ENCODE assay signal across 8 cellular contexts in the genomic region with DNA sequence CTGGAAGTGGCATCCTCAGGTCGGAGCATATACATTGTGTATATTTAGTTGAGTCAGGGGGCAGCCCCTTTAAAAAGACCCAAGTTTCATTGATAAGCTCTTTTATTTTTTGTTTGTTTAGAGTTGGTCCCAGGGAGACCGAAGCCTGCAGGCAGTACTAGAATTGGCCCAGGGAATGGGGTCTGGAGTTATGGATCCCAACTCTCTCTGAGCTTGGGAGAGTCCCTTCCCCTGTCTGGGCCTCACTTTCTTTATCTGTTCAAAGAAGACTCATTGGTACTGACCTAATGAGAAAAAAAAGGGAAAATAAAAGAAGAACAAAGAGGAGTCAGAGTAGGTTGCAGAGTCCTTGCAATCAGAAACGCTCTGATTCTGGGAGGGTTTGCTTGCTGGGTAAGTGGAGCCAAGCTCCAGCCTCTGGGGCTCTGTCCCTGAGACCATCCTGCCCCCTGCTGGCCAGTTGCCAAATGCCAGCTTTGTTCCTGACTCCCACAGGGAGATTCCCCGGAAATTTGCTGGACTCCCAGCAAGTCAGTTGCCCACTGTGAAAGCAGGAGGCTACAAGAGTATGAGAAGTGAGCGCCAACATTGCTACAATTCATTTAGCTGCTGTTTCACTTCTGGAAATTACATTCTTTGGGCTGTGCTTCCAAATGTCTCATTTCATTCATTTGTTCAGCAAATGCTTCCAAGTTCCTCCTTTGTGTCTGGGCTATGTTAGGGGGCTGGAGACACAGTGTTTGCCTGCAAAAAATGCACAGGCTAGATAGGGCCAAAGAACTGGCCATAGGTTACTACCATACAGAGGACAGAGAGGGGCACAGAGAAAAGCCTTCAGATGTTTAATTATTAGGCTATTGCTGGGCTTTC.
DNase-seq lines count a peak whose midpoint lies in the region; ATAC-seq, FAIRE-seq and TF ChIP-seq lines count a peak whose summit lies in the region.

No MANE protein-coding gene starts in this region.

- H3K4me1 Mint-ChIP-seq in brain = peaks cover 11% of the 10 kb centered on the region

- DNase-seq in NCI-H1436 treated with DMSO at 0.1 percent for 48 hours (lab: John Stamatoyannopoulos, UW) (peak; percentile 12), kidney epithelial cell (ENCODE audit: low read depth) (peak; percentile 19)
- peak; percentile 31 to 63 for DNase-seq in stimulated activated CD4-positive, alpha-beta T cell treated with anti-CD3 and anti-CD28 coated beads, Interleukin-4, amount 100 ng/mL, for 4 hours

- H3K9me3 Mint-ChIP-seq in brain = peaks cover 0 to 3% (median 0%) of the 10 kb centered on the region in 5 experiments

- peak; percentile 72 for FAIRE-seq in TTC549 (lab: Jason Lieb, UNC)

- H3K4me3 Mint-ChIP-seq in brain = no peak overlapping the region

- H3K36me3 ChIP-seq in kidney epithelial cell (ENCODE audit: control insufficient read depth, insufficient read depth, low read length) = no peaks in the 10 kb centered on the region

- peaks cover 3% of the 10 kb centered on the region for H3K27me3 Mint-ChIP-seq in brain

- no peak overlapping the region for H3K27ac ChIP-seq in C4-2B

- TF ChIP-seq CTCF in C4-2B (conservative IDR thresholded peaks at IDR 0.05) = peak; percentile 81
- TF ChIP-seq CTCF in brain (conservative IDR thresholded peaks at IDR 0.05) = peak; percentile 73 to 88
- peak; percentile 93 for TF ChIP-seq CTCF in kidney epithelial cell (IDR thresholded peaks at IDR 0.05; ENCODE audit: insufficient read depth, low read length, poor library complexity, severe bottlenecking)

- H3K27me3 ChIP-seq in kidney epithelial cell (ENCODE audit: control insufficient read depth, insufficient read depth, low read length) = no peaks in the 10 kb centered on the region

- H3K27ac Mint-ChIP-seq in brain = peak overlapping the region in 1 of 5 experiments; percentile 18

- ATAC-seq in GM19463 (IDR thresholded peaks at IDR 0.05; ENCODE audit: unreplicated experiment) (peak; percentile 73), GM21786 (IDR thresholded peaks at IDR 0.05; ENCODE audit: unreplicated experiment) (no peak)

- no peaks in the 10 kb centered on the region for H3K36me3 Mint-ChIP-seq in brain

- no peak overlapping the region for H3K4me3 ChIP-seq in kidney epithelial cell (ENCODE audit: low read depth, low read length)
